18 cellular contexts compared by ENCODE assay signal in genomic region chr4:2298548-2298991, GRCh38. TPM values are rescaled to one million over a fixed set of nuclear protein-coding genes. Genes with fewer than 3 reads are reported as not detected.
DNase-seq lines count a peak whose midpoint lies in the region; ATAC-seq and TF ChIP-seq lines count a peak whose summit lies in the region.
"Had no signal": no experiment of that assay in that cellular context is flagged by ENCODE, and none has a peak within 500 bp of the region (broad histone marks: within the 10 kb centered on the region; RNA-seq: fewer than 3 reads in every experiment).

No MANE protein-coding gene starts in this region.

- H3K4me1 Mint-ChIP-seq in activated CD8-positive, alpha-beta T cell treated with anti-CD3 and anti-CD28 coated beads, Interleukin-2, amount 10 ng/mL, durations not matched to agents 7 days and 5 days (ENCODE audit: low read depth): peaks cover 41% of the 10 kb centered on the region
- peaks cover 36% of the 10 kb centered on the region for H3K4me1 Mint-ChIP-seq in activated CD8-positive, alpha-beta T cell treated with anti-CD3 and anti-CD28 coated beads for 36 hours (ENCODE audit: low read depth)
- no peaks in the 10 kb centered on the region for H3K4me1 Mint-ChIP-seq in type B pancreatic cell (ENCODE audit: unreplicated experiment)

- peak; percentile 9 for DNase-seq in activated CD8-positive, alpha-beta T cell treated with anti-CD3 and anti-CD28 coated beads, Interleukin-2, amount 10 ng/mL, durations not matched to agents 7 days and 5 days
- DNase-seq in activated CD8-positive, alpha-beta T cell treated with anti-CD3 and anti-CD28 coated beads for 36 hours: no peak
- no peak for DNase-seq in RWPE2 (ENCODE audit: low spot score)
- DNase-seq in mesenteric fat pad (ENCODE audit: low spot score): peak; percentile 81
- DNase-seq in type B pancreatic cell (ENCODE audit: extremely low spot score, unreplicated experiment): peak; percentile 65
- DNase-seq in DMS 273 (lab: John Stamatoyannopoulos, UW; ENCODE audit: unreplicated experiment): no peak
- no peak for DNase-seq in NCI-H2107 treated with DMSO at 0.1 percent for 48 hours (lab: John Stamatoyannopoulos, UW; ENCODE audit: unreplicated experiment)
- no peak for DNase-seq in left cardiac atrium
- DNase-seq: activated gamma-delta T cell treated with Interleukin-2 at 50 U/mL for 16 hours; anterior cingulate cortex; central memory CD4-positive, alpha-beta T cell; heart right ventricle; IMR-90; NCI-H1694 treated with DMSO at 0.1 percent for 48 hours; psoas muscle; SJCRH30; small intestine; T1000 had no signal

- no peak for ATAC-seq in activated CD8-positive, alpha-beta T cell treated with anti-CD3 and anti-CD28 coated beads, Interleukin-2, amount 10 ng/mL, durations not matched to agents 7 days and 5 days
- ATAC-seq in activated CD8-positive, alpha-beta T cell treated with anti-CD3 and anti-CD28 coated beads for 36 hours: no peak
- 0 out of 3 replicates have a peak, but pooled peaks have one; percentile 21 for ATAC-seq in RWPE2 (ENCODE audit: low read depth)
- no peak for ATAC-seq in left cardiac atrium
- ATAC-seq: heart right ventricle, psoas muscle had no signal

- no peaks in the 10 kb centered on the region for H3K9me3 ChIP-seq in RWPE2 (ENCODE audit: severe bottlenecking)
- H3K9me3 ChIP-seq: psoas muscle, SJCRH30 had no signal

- intact Hi-C loops in activated CD8-positive, alpha-beta T cell treated with anti-CD3 and anti-CD28 coated beads for 36 hours (cut with micrococcal nuclease): no loop called here
- intact Hi-C loops in left cardiac atrium (cut with DNase I): no loop called here

- no peaks in the 10 kb centered on the region for H3K4me1 ChIP-seq in RWPE2 (ENCODE audit: insufficient read depth, poor library complexity, severe bottlenecking)
- H3K4me1 ChIP-seq: psoas muscle, SJCRH30 had no signal

- TF ChIP-seq CTCF in activated CD8-positive, alpha-beta T cell treated with anti-CD3 and anti-CD28 coated beads for 36 hours (IDR thresholded peaks at IDR 0.05): no peak
- no peak for TF ChIP-seq CTCF in RWPE2 (IDR thresholded peaks at IDR 0.05; ENCODE audit: poor library complexity, severe bottlenecking)
- no peak for TF ChIP-seq CTCF in type B pancreatic cell (conservative IDR thresholded peaks at IDR 0.05)

- CTCF ChIA-PET in activated CD8-positive, alpha-beta T cell treated with anti-CD3 and anti-CD28 coated beads, Interleukin-2, amount 10 ng/mL, durations not matched to agents 7 days and 5 days (lab: Charles Lee): no interaction called here
- CTCF ChIA-PET in activated CD8-positive, alpha-beta T cell treated with anti-CD3 and anti-CD28 coated beads for 36 hours (lab: Charles Lee): no interaction called here

- H3K27me3 ChIP-seq in RWPE2 (ENCODE audit: insufficient read depth, poor library complexity, severe bottlenecking): no peaks in the 10 kb centered on the region
- H3K27me3 ChIP-seq: heart right ventricle, SJCRH30 had no signal

- peaks cover 3% of the 10 kb centered on the region for H3K36me3 Mint-ChIP-seq in activated CD8-positive, alpha-beta T cell treated with anti-CD3 and anti-CD28 coated beads, Interleukin-2, amount 10 ng/mL, durations not matched to agents 7 days and 5 days (ENCODE audit: low read depth)
- no peaks in the 10 kb centered on the region for H3K36me3 Mint-ChIP-seq in activated CD8-positive, alpha-beta T cell treated with anti-CD3 and anti-CD28 coated beads for 36 hours (ENCODE audit: low read depth)
- H3K36me3 Mint-ChIP-seq in type B pancreatic cell: peaks cover 5% of the 10 kb centered on the region

- H3K9me3 Mint-ChIP-seq in activated CD8-positive, alpha-beta T cell treated with anti-CD3 and anti-CD28 coated beads, Interleukin-2, amount 10 ng/mL, durations not matched to agents 7 days and 5 days (ENCODE audit: insufficient read depth): peaks cover 3% of the 10 kb centered on the region
- H3K9me3 Mint-ChIP-seq in activated CD8-positive, alpha-beta T cell treated with anti-CD3 and anti-CD28 coated beads for 36 hours: peaks cover 4% of the 10 kb centered on the region
- peaks cover 12% of the 10 kb centered on the region for H3K9me3 Mint-ChIP-seq in type B pancreatic cell

- H3K27ac ChIP-seq in RWPE2 (ENCODE audit: poor library complexity, severe bottlenecking): no peak overlapping the region
- H3K27ac ChIP-seq: heart right ventricle, psoas muscle, SJCRH30 had no signal

- peaks cover 10% of the 10 kb centered on the region for H3K27me3 Mint-ChIP-seq in activated CD8-positive, alpha-beta T cell treated with anti-CD3 and anti-CD28 coated beads, Interleukin-2, amount 10 ng/mL, durations not matched to agents 7 days and 5 days (ENCODE audit: low read depth)
- no peaks in the 10 kb centered on the region for H3K27me3 Mint-ChIP-seq in activated CD8-positive, alpha-beta T cell treated with anti-CD3 and anti-CD28 coated beads for 36 hours
- peaks cover 8% of the 10 kb centered on the region for H3K27me3 Mint-ChIP-seq in type B pancreatic cell

- no peaks in the 10 kb centered on the region for H3K36me3 ChIP-seq in RWPE2 (ENCODE audit: low read depth)
- H3K36me3 ChIP-seq: SJCRH30 had no signal

- no peak overlapping the region for H3K4me3 Mint-ChIP-seq in activated CD8-positive, alpha-beta T cell treated with anti-CD3 and anti-CD28 coated beads, Interleukin-2, amount 10 ng/mL, durations not matched to agents 7 days and 5 days
- no peak overlapping the region for H3K4me3 Mint-ChIP-seq in activated CD8-positive, alpha-beta T cell treated with anti-CD3 and anti-CD28 coated beads for 36 hours
- no peak overlapping the region for H3K4me3 Mint-ChIP-seq in type B pancreatic cell

- H3K27ac Mint-ChIP-seq in activated CD8-positive, alpha-beta T cell treated with anti-CD3 and anti-CD28 coated beads, Interleukin-2, amount 10 ng/mL, durations not matched to agents 7 days and 5 days: no peak overlapping the region
- H3K27ac Mint-ChIP-seq in activated CD8-positive, alpha-beta T cell treated with anti-CD3 and anti-CD28 coated beads for 36 hours: no peak overlapping the region
- H3K27ac Mint-ChIP-seq in type B pancreatic cell: no peak overlapping the region

- no peak overlapping the region for H3K4me3 ChIP-seq in RWPE2 (ENCODE audit: severe bottlenecking)
- H3K4me3 ChIP-seq: heart right ventricle, psoas muscle, SJCRH30 had no signal

- POLR2A ChIA-PET in activated CD8-positive, alpha-beta T cell treated with anti-CD3 and anti-CD28 coated beads, Interleukin-2, amount 10 ng/mL, durations not matched to agents 7 days and 5 days (lab: Charles Lee): no interaction called here
- POLR2A ChIA-PET in activated CD8-positive, alpha-beta T cell treated with anti-CD3 and anti-CD28 coated beads for 36 hours (lab: Charles Lee): interaction anchor here (0.6 to 1.1 kb wide), 2 partner anchors 13 to 17 kb away, joined by 3 to 4 read pairs; no protein-coding TSS in a partner anchor

RNA-seq across cellular contexts. Expression of gene MXD4, which starts 36.7 kb away (rescaled TPM):
- 1 to 10 TPM; 5.9 to 6.9 TPM for total RNA-seq in activated CD8-positive, alpha-beta T cell treated with anti-CD3 and anti-CD28 coated beads, Interleukin-2, amount 10 ng/mL, durations not matched to agents 7 days and 5 days
- total RNA-seq in activated CD8-positive, alpha-beta T cell treated with anti-CD3 and anti-CD28 coated beads for 36 hours: 1 to 10 TPM; 1.5 to 2.3 TPM
- total RNA-seq in mesenteric fat pad: 61.3 TPM
- total RNA-seq in type B pancreatic cell (ENCODE audit: low replicate concordance): 59.8 and 79.9 TPM in 2 replicates
- total RNA-seq in left cardiac atrium: 10 to 100 TPM; 27.7 to 46.9 TPM

RNA-seq across cellular contexts. Expression of gene HAUS3, which starts 56.6 kb away (rescaled TPM):
- 10 to 100 TPM; 22.0 to 25.8 TPM for total RNA-seq in activated CD8-positive, alpha-beta T cell treated with anti-CD3 and anti-CD28 coated beads, Interleukin-2, amount 10 ng/mL, durations not matched to agents 7 days and 5 days
- total RNA-seq in activated CD8-positive, alpha-beta T cell treated with anti-CD3 and anti-CD28 coated beads for 36 hours: 10 to 100 TPM; 18.4 to 19.5 TPM
- total RNA-seq in mesenteric fat pad (12.7 TPM), type B pancreatic cell (ENCODE audit: low replicate concordance) (12.3 and 19.7 TPM in 2 replicates), left cardiac atrium (1 to 10 TPM; 6.7 to 7.3 TPM)

RNA-seq across cellular contexts. Expression of gene POLN, which starts 56.6 kb away (rescaled TPM):
- total RNA-seq in activated CD8-positive, alpha-beta T cell treated with anti-CD3 and anti-CD28 coated beads, Interleukin-2, amount 10 ng/mL, durations not matched to agents 7 days and 5 days: 1 to 10 TPM; 2.4 to 2.5 TPM
- 1 to 10 TPM; 2.1 to 2.9 TPM for total RNA-seq in activated CD8-positive, alpha-beta T cell treated with anti-CD3 and anti-CD28 coated beads for 36 hours
- total RNA-seq in mesenteric fat pad: 12.8 TPM
- 4.1 and 4.3 TPM in 2 replicates for total RNA-seq in type B pancreatic cell (ENCODE audit: low replicate concordance)
- 1 to 10 TPM; 2.4 to 6.3 TPM for total RNA-seq in left cardiac atrium

Comparison
In these comparisons a context has a peak if more than half of its experiments do, and no peak if none do; other contexts are left out.
1. DNase-seq: peak in activated CD8-positive, alpha-beta T cell treated with anti-CD3 and anti-CD28 coated beads, Interleukin-2, amount 10 ng/mL, durations not matched to agents 7 days and 5 days (single experiment), mesenteric fat pad (single experiment) and type B pancreatic cell (single experiment); none in activated CD8-positive, alpha-beta T cell treated with anti-CD3 and anti-CD28 coated beads for 36 hours (single experiment), RWPE2 (single experiment), DMS 273 (single experiment), NCI-H2107 treated with DMSO at 0.1 percent for 48 hours (single experiment) and left cardiac atrium (single experiment).